10 cellular contexts compared by ENCODE assay signal in genomic region chr7:100431286-100431735, GRCh38. TPM values are rescaled to one million over a fixed set of nuclear protein-coding genes. Genes with fewer than 3 reads are reported as not detected.
DNase-seq lines count a peak whose midpoint lies in the region; ATAC-seq and TF ChIP-seq lines count a peak whose summit lies in the region.
"Had no signal": no experiment of that assay in that cellular context is flagged by ENCODE, and none has a peak within 500 bp of the region (broad histone marks: within the 10 kb centered on the region; RNA-seq: fewer than 3 reads in every experiment).

No MANE protein-coding gene starts in this region.

- no peak for ATAC-seq in GM21737 (IDR thresholded peaks at IDR 0.05; ENCODE audit: unreplicated experiment)
- ATAC-seq: left lung had no signal

- H3K4me2 ChIP-seq in Karpas-422 (ENCODE audit: low read depth, low read length, poor library complexity, severe bottlenecking) = peak overlapping the region; percentile 94

- H3K36me3 Mint-ChIP-seq in nephron progenitor cell (ENCODE audit: low read depth) = peaks cover 36% of the 10 kb centered on the region

- H3K79me2 ChIP-seq in Karpas-422 (ENCODE audit: low read length) = peaks cover 37% of the 10 kb centered on the region

- no peak overlapping the region for H2AFZ ChIP-seq in Karpas-422 (ENCODE audit: low read length)

- peak overlapping the region; percentile 88 for H3K4me3 Mint-ChIP-seq in nephron progenitor cell

- TF ChIP-seq CTCF in BJ (IDR thresholded peaks at IDR 0.05; ENCODE audit: insufficient read depth, low read depth, low read length) (no peak), colonic mucosa (IDR thresholded peaks at IDR 0.05) (no peak), nephron progenitor cell (IDR thresholded peaks at IDR 0.05) (no peak)

- CTCF ChIA-PET in BJ (lab: Yijun Ruan, JAX) = no interaction called here

- no peak for DNase-seq in BJ (ENCODE audit: low read depth)
- no peak for DNase-seq in Karpas-422
- DNase-seq in colonic mucosa = no peak
- no peak for DNase-seq in nephron progenitor cell
- DNase-seq in D341Med (ENCODE audit: low spot score) = no peak
- DNase-seq in A172 (ENCODE audit: low spot score) = no peak
- no peak for DNase-seq in NCI-H1694 treated with DMSO at 0.1 percent for 48 hours (lab: John Stamatoyannopoulos, UW)
- DNase-seq: NCI-H69 had no signal

- H3K9ac ChIP-seq in Karpas-422 (ENCODE audit: low read length) (peak overlapping the region; percentile 99), colonic mucosa (ENCODE audit: low read depth in 2 of 2, low read length in 2 of 2) (peak overlapping the region in 1 of 2 donors; percentile 94)

- POLR2A ChIA-PET in BJ (lab: Charles Lee) = no interaction called here

- peaks cover 19% of the 10 kb centered on the region for H3K36me3 ChIP-seq in BJ (ENCODE audit: control insufficient read depth, insufficient read depth, low read length)
- H3K36me3 ChIP-seq in Karpas-422 (ENCODE audit: insufficient read depth, low read length) = peaks cover 17% of the 10 kb centered on the region
- peaks cover 5% of the 10 kb centered on the region for H3K36me3 ChIP-seq in colonic mucosa

- peaks cover 11% of the 10 kb centered on the region; the same call in 1 of the 2 replicates for H4K20me1 ChIP-seq in Karpas-422 (ENCODE audit: insufficient read depth, low read depth, low read length)

- peak overlapping the region; percentile 99 for H3K27ac Mint-ChIP-seq in nephron progenitor cell

- intact Hi-C loops in colonic mucosa (cut with DNase I) = no loop called here

- H3K9me3 ChIP-seq in Karpas-422 (ENCODE audit: low read length) = no peaks in the 10 kb centered on the region
- H3K9me3 ChIP-seq in colonic mucosa = no peaks in the 10 kb centered on the region
- H3K9me3 ChIP-seq: left lung had no signal

- H3K4me1 ChIP-seq in Karpas-422 (ENCODE audit: low read length) (peaks cover 61% of the 10 kb centered on the region), colonic mucosa (peaks cover 10% of the 10 kb centered on the region)

- H3K9me2 ChIP-seq in Karpas-422 (replicated peaks; ENCODE audit: insufficient read depth, low read length) = no peaks in the 10 kb centered on the region

- peak overlapping the region; percentile 84 for H3K4me3 ChIP-seq in BJ (ENCODE audit: low read depth, low read length)
- H3K4me3 ChIP-seq in Karpas-422 (ENCODE audit: low read length) = peak overlapping the region; percentile 81; the same call in 1 of the 2 replicates
- no peak overlapping the region for H3K4me3 ChIP-seq in colonic mucosa

- H3K27me3 ChIP-seq in BJ (ENCODE audit: control insufficient read depth, insufficient read depth, low read length) (no peaks in the 10 kb centered on the region), Karpas-422 (ENCODE audit: low read length) (no peaks in the 10 kb centered on the region), colonic mucosa (no peaks in the 10 kb centered on the region)
- H3K27me3 ChIP-seq: left lung had no signal

- peak overlapping the region; percentile 97; the same call in 1 of the 2 replicates for H3K27ac ChIP-seq in Karpas-422 (ENCODE audit: low read length)
- peak overlapping the region; percentile 100 for H3K27ac ChIP-seq in colonic mucosa

- H3K4me1 Mint-ChIP-seq in nephron progenitor cell = peaks cover 52% of the 10 kb centered on the region

- H3K27me3 Mint-ChIP-seq in nephron progenitor cell (ENCODE audit: low read depth, poor library complexity) = peaks cover 12% of the 10 kb centered on the region

- H3K9me3 Mint-ChIP-seq in nephron progenitor cell = peaks cover 7% of the 10 kb centered on the region

RNA-seq across cellular contexts. Expression of gene MEPCE, which starts 1.7 kb away (rescaled TPM):
- 15.7 and 19.1 TPM in 2 replicates for polyA plus RNA-seq in BJ (2011; rRNA removed)
- polyA minus RNA-seq in BJ (2011; rRNA and poly(A)+ RNA removed) = 18.9 and 25.2 TPM in 2 replicates
- 28.4 and 40.4 TPM in 2 replicates for total RNA-seq in Karpas-422 (2014; rRNA removed; shearing (Covaris generic); ENCODE audit: low replicate concordance)
- total RNA-seq in colonic mucosa = 10 to 100 TPM; 27.2 to 39.1 TPM
- total RNA-seq in A172 (2014; rRNA removed; shearing (Covaris generic)) = 33.4 and 34.8 TPM in 2 replicates

RNA-seq across cellular contexts. Expression of gene ZCWPW1, which starts 2.8 kb away (rescaled TPM):
- polyA plus RNA-seq in BJ (2011; rRNA removed) = 2.2 and 2.8 TPM in 2 replicates
- polyA minus RNA-seq in BJ (2011; rRNA and poly(A)+ RNA removed) = 1.1 and 1.4 TPM in 2 replicates
- 3.0 and 8.8 TPM in 2 replicates for total RNA-seq in Karpas-422 (2014; rRNA removed; shearing (Covaris generic); ENCODE audit: low replicate concordance)
- total RNA-seq in colonic mucosa = 1 to 10 TPM; 1.1 to 1.3 TPM
- total RNA-seq in A172 (2014; rRNA removed; shearing (Covaris generic)) = 2.9 and 3.7 TPM in 2 replicates

RNA-seq across cellular contexts. Expression of gene PPP1R35, which starts 5.0 kb away (rescaled TPM):
- 10.6 and 13.1 TPM in 2 replicates for polyA plus RNA-seq in BJ (2011; rRNA removed)
- 3.6 and 7.1 TPM in 2 replicates for polyA minus RNA-seq in BJ (2011; rRNA and poly(A)+ RNA removed)
- 25.9 and 106 TPM in 2 replicates for total RNA-seq in Karpas-422 (2014; rRNA removed; shearing (Covaris generic); ENCODE audit: low replicate concordance)
- 10 to 100 TPM; 38.8 to 50.5 TPM for total RNA-seq in colonic mucosa
- 55.0 and 67.7 TPM in 2 replicates for total RNA-seq in A172 (2014; rRNA removed; shearing (Covaris generic))

RNA-seq across cellular contexts. Expression of gene SPACDR, which starts 32.7 kb away (rescaled TPM):
- 0.21 and 0.32 TPM in 2 replicates for polyA plus RNA-seq in BJ (2011; rRNA removed)
- 0.38 TPM in 1 of 2 replicates, not detected in the other for polyA minus RNA-seq in BJ (2011; rRNA and poly(A)+ RNA removed)
- total RNA-seq in Karpas-422 (2014; rRNA removed; shearing (Covaris generic); ENCODE audit: low replicate concordance) = 1.5 and 2.8 TPM in 2 replicates
- under 1 TPM; 0.54 to 0.74 TPM for total RNA-seq in colonic mucosa
- 0.60 and 8.3 TPM in 2 replicates for total RNA-seq in A172 (2014; rRNA removed; shearing (Covaris generic))

RNA-seq across cellular contexts. Expression of gene TSC22D4, which starts 47.7 kb away (rescaled TPM):
- 9.7 and 20.7 TPM in 2 replicates for polyA plus RNA-seq in BJ (2011; rRNA removed)
- 7.5 and 9.5 TPM in 2 replicates for polyA minus RNA-seq in BJ (2011; rRNA and poly(A)+ RNA removed)
- 40.4 and 97.3 TPM in 2 replicates for total RNA-seq in Karpas-422 (2014; rRNA removed; shearing (Covaris generic); ENCODE audit: low replicate concordance)
- 10 to 100 TPM; 56.1 to 56.3 TPM for total RNA-seq in colonic mucosa
- total RNA-seq in A172 (2014; rRNA removed; shearing (Covaris generic)) = 26.6 and 32.6 TPM in 2 replicates
